ENCODE assay signal across 14 cellular contexts in genomic region chr5:125717209-125717608, GRCh38.
DNase-seq lines count a peak whose midpoint lies in the region; ATAC-seq and TF ChIP-seq lines count a peak whose summit lies in the region.
"Had no signal": no experiment of that assay in that cellular context is flagged by ENCODE, and none has a peak within 500 bp of the region (broad histone marks: within the 10 kb centered on the region; RNA-seq: fewer than 3 reads in every experiment).

No MANE protein-coding gene starts in this region.

- H3K4me3 ChIP-seq in skeletal muscle cell (ENCODE audit: low read depth, low read length), result no peak overlapping the region
- H3K4me3 ChIP-seq: cardiac muscle cell, suprapubic skin had no signal

- no peak overlapping the region for H3K4me3 Mint-ChIP-seq in activated CD4-positive, alpha-beta memory T cell treated with anti-CD3 and anti-CD28 coated beads for 36 hours
- H3K4me3 Mint-ChIP-seq: activated T-cell treated with anti-CD3 and anti-CD28 coated beads, Interleukin-2, amount 50 U/mL, for 72 hours had no signal

- no peaks in the 10 kb centered on the region for H3K4me1 ChIP-seq in foreskin keratinocyte
- H3K4me1 ChIP-seq: suprapubic skin had no signal

- H3K27me3 Mint-ChIP-seq in activated CD4-positive, alpha-beta memory T cell treated with anti-CD3 and anti-CD28 coated beads for 36 hours, result no peaks in the 10 kb centered on the region

- no peaks in the 10 kb centered on the region for H3K4me1 Mint-ChIP-seq in activated CD4-positive, alpha-beta memory T cell treated with anti-CD3 and anti-CD28 coated beads for 36 hours (ENCODE audit: low read depth)

- POLR2A ChIA-PET in activated CD4-positive, alpha-beta memory T cell treated with anti-CD3 and anti-CD28 coated beads for 36 hours (lab: Charles Lee), result no interaction called here

- H3K27ac Mint-ChIP-seq in activated CD4-positive, alpha-beta memory T cell treated with anti-CD3 and anti-CD28 coated beads for 36 hours, result no peak overlapping the region
- H3K27ac Mint-ChIP-seq: activated T-cell treated with anti-CD3 and anti-CD28 coated beads, Interleukin-2, amount 50 U/mL, for 72 hours had no signal

- H3K27me3 ChIP-seq in foreskin keratinocyte, result no peaks in the 10 kb centered on the region
- H3K27me3 ChIP-seq: cardiac muscle cell, suprapubic skin had no signal

- no peak for TF ChIP-seq CTCF in foreskin keratinocyte (conservative IDR thresholded peaks at IDR 0.05)

- no peaks in the 10 kb centered on the region for H3K36me3 Mint-ChIP-seq in activated CD4-positive, alpha-beta memory T cell treated with anti-CD3 and anti-CD28 coated beads for 36 hours

- in situ Hi-C loops in SK-MEL-5 (cut with HindIII; ENCODE audit: low pct_unique_long_range_greater_than_20kb, low sequenced_read_pairs), result no loop called here

- DNase-seq in EL, result peak; percentile 85
- peak; percentile 77 for DNase-seq in SK-MEL-5 (ENCODE audit: low read depth, low spot score)
- peak in 1 of 2 donors; percentile 53 for DNase-seq in foreskin keratinocyte
- DNase-seq in skeletal muscle cell (ENCODE audit: low read depth), result peak; percentile 76
- no peak for DNase-seq in activated CD4-positive, alpha-beta memory T cell treated with anti-CD3 and anti-CD28 coated beads for 36 hours
- no peak for DNase-seq in stimulated activated naive CD4-positive, alpha-beta T cell treated with Interleukin-2 at 50 U/mL for 16 hours (lab: John Stamatoyannopoulos, UW)
- no peak for DNase-seq in stimulated activated naive CD4-positive, alpha-beta T cell (lab: John Stamatoyannopoulos, UW)
- DNase-seq: activated CD4-positive, CD25-positive, alpha-beta regulatory T cell treated with anti-CD3 and anti-CD28 coated beads, Interleukin-2, amount 50 U/mL, for 72 hours; activated T-cell treated with anti-CD3 and anti-CD28 coated beads, Interleukin-2, amount 50 U/mL, for 72 hours; COR-L47; NCI-H187 had no signal

- CTCF ChIA-PET in activated CD4-positive, alpha-beta memory T cell treated with anti-CD3 and anti-CD28 coated beads for 36 hours (lab: Charles Lee), result no interaction called here

- peaks cover 12% of the 10 kb centered on the region for H3K9me3 Mint-ChIP-seq in activated CD4-positive, alpha-beta memory T cell treated with anti-CD3 and anti-CD28 coated beads for 36 hours

- H3K27ac ChIP-seq in foreskin keratinocyte, result no peak overlapping the region
- H3K27ac ChIP-seq: cardiac muscle cell, suprapubic skin had no signal

- intact Hi-C loops in activated CD4-positive, alpha-beta memory T cell treated with anti-CD3 and anti-CD28 coated beads for 36 hours (cut with micrococcal nuclease), result no loop called here

- ATAC-seq in foreskin keratinocyte (peak; percentile 24), GM18498 (IDR thresholded peaks at IDR 0.05; ENCODE audit: unreplicated experiment) (no peak)
- ATAC-seq: activated T-cell treated with anti-CD3 and anti-CD28 coated beads, Interleukin-2, amount 50 U/mL, for 72 hours had no signal

Comparison
In these comparisons a context has a peak if more than half of its experiments do, and no peak if none do; other contexts are left out.
1. DNase-seq: peak in EL (single experiment), SK-MEL-5 (single experiment) and skeletal muscle cell (single experiment); none in activated CD4-positive, alpha-beta memory T cell treated with anti-CD3 and anti-CD28 coated beads for 36 hours (single experiment), stimulated activated naive CD4-positive, alpha-beta T cell treated with Interleukin-2 at 50 U/mL for 16 hours (single experiment) and stimulated activated naive CD4-positive, alpha-beta T cell (0 of 6).